15 cellular contexts compared by ENCODE assay signal in the genomic region with DNA sequence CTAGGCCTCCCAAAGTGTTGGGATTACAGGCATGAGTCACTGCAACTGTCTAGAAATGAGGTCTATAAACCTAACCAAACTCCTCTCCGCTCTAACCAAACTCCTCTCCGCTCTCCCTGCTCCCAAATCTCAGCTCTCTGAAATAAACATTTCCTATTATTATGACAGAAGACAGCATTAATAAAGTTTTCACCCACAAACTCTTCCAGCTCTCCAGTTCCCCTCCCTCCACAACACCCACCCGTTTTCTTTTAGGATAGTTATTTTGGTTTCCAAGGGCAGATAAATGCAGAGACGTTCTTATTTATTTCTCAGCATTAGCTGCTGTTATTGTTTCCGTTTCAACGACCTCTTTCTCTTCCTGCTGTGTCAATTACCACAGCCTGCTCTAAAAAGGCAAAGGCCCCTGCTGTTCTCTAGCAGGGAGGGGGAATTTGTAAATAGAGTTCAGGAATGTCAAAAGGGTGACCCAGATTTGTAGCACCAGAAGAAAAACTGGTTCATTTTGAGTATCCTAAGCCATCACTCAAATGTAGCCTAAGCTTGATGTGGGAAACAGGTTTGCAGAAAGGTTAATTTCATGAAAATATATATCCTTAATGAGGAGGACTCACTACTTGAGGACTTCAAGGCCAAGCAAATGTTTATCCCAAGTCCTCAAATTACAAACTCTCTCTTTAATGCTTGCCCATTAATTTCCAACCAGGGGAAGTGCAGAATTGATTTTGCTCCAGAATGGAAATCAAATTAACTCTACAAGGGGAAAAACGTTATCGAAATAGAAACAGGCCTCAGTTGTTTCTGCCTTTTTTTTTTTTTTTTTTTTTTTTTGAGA.
DNase-seq lines count a peak whose midpoint lies in the region; ATAC-seq and TF ChIP-seq lines count a peak whose summit lies in the region.
"Had no signal": no experiment of that assay in that cellular context is flagged by ENCODE, and none has a peak within 500 bp of the region (broad histone marks: within the 10 kb centered on the region; RNA-seq: fewer than 3 reads in every experiment).

No MANE protein-coding gene starts in this region.

- TF ChIP-seq POLR2A in NB4 (IDR thresholded peaks at IDR 0.05; ENCODE audit: extremely low read depth, insufficient read length) = no peak

- H3K27me3 Mint-ChIP-seq in nephron (ENCODE audit: low read depth) = no peaks in the 10 kb centered on the region
- H3K27me3 Mint-ChIP-seq: activated naive CD8-positive, alpha-beta T cell treated with anti-CD3 and anti-CD28 coated beads for 36 hours; stimulated activated naive CD8-positive, alpha-beta T cell treated with anti-CD3 and anti-CD28 coated beads, Interleukin-15, amount 100 ng/mL, for 72 hours had no signal

- peaks cover 18% of the 10 kb centered on the region for H3K4me1 Mint-ChIP-seq in nephron
- H3K4me1 Mint-ChIP-seq: activated naive CD8-positive, alpha-beta T cell treated with anti-CD3 and anti-CD28 coated beads for 36 hours; stimulated activated naive CD8-positive, alpha-beta T cell treated with anti-CD3 and anti-CD28 coated beads, Interleukin-15, amount 100 ng/mL, for 72 hours had no signal

- TF ChIP-seq CTCF in NB4 (IDR thresholded peaks at IDR 0.05; ENCODE audit: low read depth, low read length) (no peak), nephron (IDR thresholded peaks at IDR 0.05; ENCODE audit: unreplicated experiment in 3 of 3) (no peak)

- no peak overlapping the region for H3K4me3 ChIP-seq in NB4 (ENCODE audit: low read depth, low read length)
- H3K4me3 ChIP-seq: left ventricle myocardium inferior, SJCRH30, skin epidermis had no signal

- no peaks in the 10 kb centered on the region for H3K9me3 Mint-ChIP-seq in nephron
- H3K9me3 Mint-ChIP-seq: activated CD4-positive, alpha-beta memory T cell treated with anti-CD3 and anti-CD28 coated beads, Interleukin-2, amount 10 ng/mL, durations not matched to agents 7 days and 5 days; activated naive CD8-positive, alpha-beta T cell treated with anti-CD3 and anti-CD28 coated beads for 36 hours; stimulated activated naive CD8-positive, alpha-beta T cell treated with anti-CD3 and anti-CD28 coated beads, Interleukin-15, amount 100 ng/mL, for 72 hours had no signal

- peaks cover 4% of the 10 kb centered on the region for H3K36me3 Mint-ChIP-seq in nephron (ENCODE audit: low read depth)

- H3K27ac ChIP-seq in cingulate gyrus (ENCODE audit: low read depth, low read length) = peak overlapping the region; percentile 41
- H3K27ac ChIP-seq: left ventricle myocardium inferior, SJCRH30, skin epidermis had no signal

- peak overlapping the region; percentile 28 to 68 (median 46) for H3K27ac Mint-ChIP-seq in nephron
- H3K27ac Mint-ChIP-seq: activated CD4-positive, alpha-beta memory T cell treated with anti-CD3 and anti-CD28 coated beads, Interleukin-2, amount 10 ng/mL, durations not matched to agents 7 days and 5 days; activated naive CD8-positive, alpha-beta T cell treated with anti-CD3 and anti-CD28 coated beads for 36 hours had no signal

- DNase-seq in COLO829 (ENCODE audit: low spot score) = peak; percentile 44
- DNase-seq in NB4 (ENCODE audit: low read depth) = peak; percentile 14
- no peak for DNase-seq in NCI-H446 (lab: John Stamatoyannopoulos, UW)
- DNase-seq: activated CD4-positive, alpha-beta memory T cell treated with anti-CD3 and anti-CD28 coated beads, Interleukin-2, amount 10 ng/mL, durations not matched to agents 7 days and 5 days; activated naive CD8-positive, alpha-beta T cell treated with anti-CD3 and anti-CD28 coated beads for 36 hours; left ventricle myocardium inferior; NCI-H1105 treated with DMSO at 0.1 percent for 48 hours; stimulated activated naive CD8-positive, alpha-beta T cell treated with anti-CD3 and anti-CD28 coated beads, Interleukin-15, amount 100 ng/mL, for 72 hours had no signal

- no peak for ATAC-seq in GM19463 (IDR thresholded peaks at IDR 0.05; ENCODE audit: unreplicated experiment)
- no peak for ATAC-seq in activated CD4-positive, CD25-positive, alpha-beta regulatory T cell treated with anti-CD3 and anti-CD28 coated beads, Interleukin-2, amount 50 U/mL, for 24 hours
- no peak for ATAC-seq in HG03571 (IDR thresholded peaks at IDR 0.05; ENCODE audit: unreplicated experiment)
- ATAC-seq: stimulated activated naive CD8-positive, alpha-beta T cell treated with anti-CD3 and anti-CD28 coated beads, Interleukin-15, amount 100 ng/mL, for 72 hours had no signal

- peak overlapping the region in 1 of 3 experiments; percentile 3 for H3K4me3 Mint-ChIP-seq in nephron
- H3K4me3 Mint-ChIP-seq: activated CD4-positive, alpha-beta memory T cell treated with anti-CD3 and anti-CD28 coated beads, Interleukin-2, amount 10 ng/mL, durations not matched to agents 7 days and 5 days; activated naive CD8-positive, alpha-beta T cell treated with anti-CD3 and anti-CD28 coated beads for 36 hours; stimulated activated naive CD8-positive, alpha-beta T cell treated with anti-CD3 and anti-CD28 coated beads, Interleukin-15, amount 100 ng/mL, for 72 hours had no signal

Comparison
In these comparisons a context has a peak if more than half of its experiments do, and no peak if none do; other contexts are left out.
1. DNase-seq: peak in COLO829 (single experiment) and NB4 (single experiment); none in NCI-H446 (0 of 2).